ENCODE assay signal across 2 cellular contexts in the genomic region with DNA sequence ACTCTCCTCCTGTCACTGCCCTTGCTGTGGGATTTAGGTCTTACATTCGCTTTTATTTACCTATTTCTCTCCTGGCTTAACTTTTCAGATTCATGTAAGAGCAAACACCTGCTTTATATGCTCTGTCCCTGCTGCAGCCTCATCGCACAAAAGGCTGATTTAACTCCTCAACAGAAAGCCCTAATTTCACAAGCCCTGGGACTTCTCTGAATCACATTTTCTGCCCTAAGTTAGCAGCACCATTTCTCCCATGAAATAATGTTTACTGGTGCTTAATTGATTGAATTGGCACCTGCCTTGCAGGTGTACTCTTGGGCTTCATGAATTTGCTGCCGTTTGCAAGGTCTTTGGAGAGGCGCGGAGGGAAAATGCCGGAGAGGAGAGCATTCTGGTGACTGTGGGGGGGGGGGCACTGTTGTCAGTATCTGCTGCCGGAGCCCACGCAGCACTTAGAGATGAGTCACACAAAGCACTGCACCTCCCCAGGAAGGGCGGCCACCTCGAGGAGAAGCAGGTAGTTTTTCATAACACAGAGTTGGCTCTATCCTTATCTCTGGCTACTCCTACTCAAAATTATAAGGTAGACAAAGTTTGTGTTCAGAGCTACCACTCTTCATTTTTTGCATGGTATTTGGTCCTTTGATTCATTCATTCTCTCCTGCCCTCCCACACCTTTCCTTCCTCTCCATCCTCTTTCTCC.
TF ChIP-seq lines count a peak whose summit lies in the region.

No MANE protein-coding gene starts in this region.

TF ChIP-seq in HepG2, 621 proteins besides CTCF, POLR2A, EP300 and RAD21 (continued from another document):
- TF ChIP-seq, protein P1, sequence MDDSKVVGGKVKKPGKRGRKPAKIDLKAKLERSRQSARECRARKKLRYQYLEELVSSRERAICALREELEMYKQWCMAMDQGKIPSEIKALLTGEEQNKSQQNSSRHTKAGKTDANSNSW (CRISPR knock-in tag; IDR thresholded peaks at IDR 0.05; ENCODE audit: borderline replicate concordance) = no peak
- TF ChIP-seq, protein P2, sequence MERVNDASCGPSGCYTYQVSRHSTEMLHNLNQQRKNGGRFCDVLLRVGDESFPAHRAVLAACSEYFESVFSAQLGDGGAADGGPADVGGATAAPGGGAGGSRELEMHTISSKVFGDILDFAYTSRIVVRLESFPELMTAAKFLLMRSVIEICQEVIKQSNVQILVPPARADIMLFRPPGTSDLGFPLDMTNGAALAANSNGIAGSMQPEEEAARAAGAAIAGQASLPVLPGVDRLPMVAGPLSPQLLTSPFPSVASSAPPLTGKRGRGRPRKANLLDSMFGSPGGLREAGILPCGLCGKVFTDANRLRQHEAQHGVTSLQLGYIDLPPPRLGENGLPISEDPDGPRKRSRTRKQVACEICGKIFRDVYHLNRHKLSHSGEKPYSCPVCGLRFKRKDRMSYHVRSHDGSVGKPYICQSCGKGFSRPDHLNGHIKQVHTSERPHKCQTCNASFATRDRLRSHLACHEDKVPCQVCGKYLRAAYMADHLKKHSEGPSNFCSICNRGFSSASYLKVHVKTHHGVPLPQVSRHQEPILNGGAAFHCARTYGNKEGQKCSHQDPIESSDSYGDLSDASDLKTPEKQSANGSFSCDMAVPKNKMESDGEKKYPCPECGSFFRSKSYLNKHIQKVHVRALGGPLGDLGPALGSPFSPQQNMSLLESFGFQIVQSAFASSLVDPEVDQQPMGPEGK (CRISPR knock-in tag; IDR thresholded peaks at IDR 0.05) = peak; percentile 25
TF ChIP-seq in HepG2: peak in this region for 2.

TF ChIP-seq in SK-N-SH, 30 proteins besides CTCF, POLR2A, EP300 and RAD21:
- TF ChIP-seq, protein P3, sequence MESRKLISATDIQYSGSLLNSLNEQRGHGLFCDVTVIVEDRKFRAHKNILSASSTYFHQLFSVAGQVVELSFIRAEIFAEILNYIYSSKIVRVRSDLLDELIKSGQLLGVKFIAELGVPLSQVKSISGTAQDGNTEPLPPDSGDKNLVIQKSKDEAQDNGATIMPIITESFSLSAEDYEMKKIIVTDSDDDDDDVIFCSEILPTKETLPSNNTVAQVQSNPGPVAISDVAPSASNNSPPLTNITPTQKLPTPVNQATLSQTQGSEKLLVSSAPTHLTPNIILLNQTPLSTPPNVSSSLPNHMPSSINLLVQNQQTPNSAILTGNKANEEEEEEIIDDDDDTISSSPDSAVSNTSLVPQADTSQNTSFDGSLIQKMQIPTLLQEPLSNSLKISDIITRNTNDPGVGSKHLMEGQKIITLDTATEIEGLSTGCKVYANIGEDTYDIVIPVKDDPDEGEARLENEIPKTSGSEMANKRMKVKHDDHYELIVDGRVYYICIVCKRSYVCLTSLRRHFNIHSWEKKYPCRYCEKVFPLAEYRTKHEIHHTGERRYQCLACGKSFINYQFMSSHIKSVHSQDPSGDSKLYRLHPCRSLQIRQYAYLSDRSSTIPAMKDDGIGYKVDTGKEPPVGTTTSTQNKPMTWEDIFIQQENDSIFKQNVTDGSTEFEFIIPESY (IDR thresholded peaks at IDR 0.05; ENCODE audit: borderline replicate concordance, low read depth) = no peak
- TF ChIP-seq JUND (IDR thresholded peaks at IDR 0.05) = peak; percentile 31; the same call in 1 of the 2 replicates
- TF ChIP-seq FOSL2 (IDR thresholded peaks at IDR 0.05; ENCODE audit: borderline replicate concordance, low read depth) = peak; percentile 26
TF ChIP-seq in SK-N-SH: peak in this region for 2.
